In genomic region chr6:41469951-41470340, GRCh38 we compare ENCODE assay signal across 1 cellular context.
TF ChIP-seq lines count a peak whose summit lies in the region.

No MANE protein-coding gene starts in this region.

TF ChIP-seq in GM23338, 12 proteins besides CTCF, POLR2A, EP300 and RAD21 (continued from another document):
- TF ChIP-seq ZNF462 (CRISPR knock-in tag; IDR thresholded peaks at IDR 0.05) (no peak), REST (IDR thresholded peaks at IDR 0.05; ENCODE audit: unreplicated experiment) (no peak)
